In the genomic region with DNA sequence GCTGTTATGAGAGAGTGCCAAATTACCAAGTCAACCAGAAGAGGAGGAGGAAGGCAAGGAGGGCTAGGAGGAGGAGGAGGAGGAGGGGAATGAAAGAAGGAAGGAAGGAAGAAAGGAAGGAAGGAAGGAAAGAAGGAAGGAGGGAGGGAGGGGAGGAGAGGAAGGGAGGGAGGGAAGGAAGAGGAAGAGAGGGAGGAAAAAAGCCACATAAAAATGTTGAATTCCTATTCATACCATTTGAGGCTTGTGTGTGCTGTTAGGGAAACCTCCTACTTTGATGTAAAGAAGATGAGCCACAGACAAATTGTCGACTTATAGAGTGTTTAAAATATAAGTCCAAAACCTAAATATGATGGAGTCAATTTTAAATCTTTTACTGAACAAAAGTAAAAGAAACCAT, we compare ENCODE assay signal across 32 cellular contexts.
"Had no signal": no experiment of that assay in that cellular context is flagged by ENCODE, and none has a peak within 500 bp of the region (broad histone marks: within the 10 kb centered on the region; RNA-seq: fewer than 3 reads in every experiment).

No MANE protein-coding gene starts in this region.

- H3K9me3 ChIP-seq: adrenal gland, body of pancreas, esophagus muscularis mucosa, gastrocnemius medialis, heart left ventricle had no signal

- H3K4me1 Mint-ChIP-seq: activated CD4-positive, alpha-beta T cell treated with anti-CD3 and anti-CD28 coated beads for 36 hours; activated CD4-positive, alpha-beta T cell treated with anti-CD3 and anti-CD28 coated beads, Interleukin-2, amount 10 ng/mL, durations not matched to agents 24 days and 14 days; activated CD8-positive, alpha-beta memory T cell treated with anti-CD3 and anti-CD28 coated beads, Interleukin-2, amount 10 ng/mL, durations not matched to agents 7 days and 5 days; activated naive CD4-positive, alpha-beta T cell treated with anti-CD3 and anti-CD28 coated beads, Interleukin-2, amount 50 U/mL, for 24 hours; activated naive CD8-positive, alpha-beta T cell treated with anti-CD3 and anti-CD28 coated beads for 36 hours; activated naive CD8-positive, alpha-beta T cell treated with anti-CD3 and anti-CD28 coated beads, Interleukin-2, amount 50 U/mL, for 24 hours had no signal

- DNase-seq: activated CD4-positive, alpha-beta memory T cell treated with anti-CD3 and anti-CD28 coated beads for 36 hours; activated CD4-positive, alpha-beta T cell treated with anti-CD3 and anti-CD28 coated beads for 36 hours; activated CD4-positive, alpha-beta T cell treated with anti-CD3 and anti-CD28 coated beads, Interleukin-2, amount 10 ng/mL, durations not matched to agents 24 days and 14 days; activated CD4-positive, CD25-positive, alpha-beta regulatory T cell; activated CD4-positive, CD25-positive, alpha-beta regulatory T cell treated with anti-CD3 and anti-CD28 coated beads, Interleukin-2, amount 50 U/mL, for 72 hours; activated CD8-positive, alpha-beta memory T cell treated with anti-CD3 and anti-CD28 coated beads, Interleukin-2, amount 10 ng/mL, durations not matched to agents 7 days and 5 days; activated CD8-positive, alpha-beta memory T cell treated with anti-CD3 and anti-CD28 coated beads, Interleukin-2, amount 50 U/mL, for 4 hours; activated CD8-positive, alpha-beta T cell treated with anti-CD3 and anti-CD28 coated beads, Interleukin-2, amount 10 ng/mL, durations not matched to agents 7 days and 5 days; activated effector memory CD4-positive, alpha-beta T cell treated with anti-CD3 and anti-CD28 coated beads, Interleukin-2, amount 50 U/mL, for 16 hours; activated naive CD4-positive, alpha-beta T cell treated with anti-CD3 and anti-CD28 coated beads for 36 hours; activated naive CD8-positive, alpha-beta T cell treated with anti-CD3 and anti-CD28 coated beads for 36 hours; activated naive CD8-positive, alpha-beta T cell treated with anti-CD3 and anti-CD28 coated beads, Interleukin-2, amount 50 U/mL, for 24 hours; activated T-cell treated with anti-CD3 and anti-CD28 coated beads, Interleukin-2, amount 50 U/mL, for 1 hour; activated T-cell treated with anti-CD3 and anti-CD28 coated beads, Interleukin-2, amount 50 U/mL, for 48 hours; adrenal gland; amygdala; aorta; body of pancreas; caudate nucleus; cortex of kidney; dermis blood vessel endothelial cell; effector CD4-positive, alpha-beta T cell; effector memory CD8-positive, alpha-beta T cell; erythroblast; foreskin keratinocyte; gastrocnemius medialis; glutamatergic neuron; heart left ventricle had no signal

- H3K27me3 Mint-ChIP-seq: activated naive CD4-positive, alpha-beta T cell treated with anti-CD3 and anti-CD28 coated beads, Interleukin-2, amount 50 U/mL, for 24 hours had no signal

- H3K27me3 ChIP-seq: adrenal gland, body of pancreas, esophagus muscularis mucosa, foreskin keratinocyte, gastrocnemius medialis, heart left ventricle had no signal

- H3K9me3 Mint-ChIP-seq: activated CD4-positive, alpha-beta memory T cell treated with anti-CD3 and anti-CD28 coated beads for 36 hours; activated CD4-positive, alpha-beta T cell treated with anti-CD3 and anti-CD28 coated beads, Interleukin-2, amount 10 ng/mL, durations not matched to agents 24 days and 14 days; activated naive CD4-positive, alpha-beta T cell treated with anti-CD3 and anti-CD28 coated beads for 36 hours; activated naive CD4-positive, alpha-beta T cell treated with anti-CD3 and anti-CD28 coated beads, Interleukin-2, amount 50 U/mL, for 24 hours; activated naive CD8-positive, alpha-beta T cell treated with anti-CD3 and anti-CD28 coated beads for 36 hours; activated naive CD8-positive, alpha-beta T cell treated with anti-CD3 and anti-CD28 coated beads, Interleukin-2, amount 50 U/mL, for 24 hours; activated T-helper 1 cell treated with anti-CD3 and anti-CD28 coated beads, Interleukin-12 subunit alpha, Interleukin-12 subunit beta, Interleukin-2, Interleukin-4 antibody, amounts not matched to agents 30 ng/mL and 10 ng/mL and 1 ng/mL, durations not matched to agents 14 hours and 24 hours and 36 hours; activated T-helper 2 cell treated with anti-CD3 and anti-CD28 coated beads, Interferon-gamma antibody, Interleukin-2, Interleukin-4, amounts not matched to agents 10 μg/mL and 5 μg/mL and 100 μg/mL, durations not matched to agents 14 hours and 24 hours and 36 hours; effector memory CD8-positive, alpha-beta T cell had no signal

- ATAC-seq: activated CD4-positive, alpha-beta T cell treated with anti-CD3 and anti-CD28 coated beads for 36 hours; activated CD8-positive, alpha-beta memory T cell treated with anti-CD3 and anti-CD28 coated beads, Interleukin-2, amount 10 ng/mL, durations not matched to agents 7 days and 5 days; activated CD8-positive, alpha-beta T cell treated with anti-CD3 and anti-CD28 coated beads, Interleukin-2, amount 10 ng/mL, durations not matched to agents 7 days and 5 days; activated naive CD8-positive, alpha-beta T cell treated with anti-CD3 and anti-CD28 coated beads, Interleukin-2, amount 50 U/mL, for 24 hours; body of pancreas; effector memory CD8-positive, alpha-beta T cell; foreskin keratinocyte; gastrocnemius medialis; heart left ventricle had no signal

- H3K4me3 Mint-ChIP-seq: activated CD4-positive, alpha-beta memory T cell treated with anti-CD3 and anti-CD28 coated beads for 36 hours; activated CD4-positive, alpha-beta T cell treated with anti-CD3 and anti-CD28 coated beads for 36 hours; activated CD4-positive, alpha-beta T cell treated with anti-CD3 and anti-CD28 coated beads, Interleukin-2, amount 10 ng/mL, durations not matched to agents 24 days and 14 days; activated CD8-positive, alpha-beta memory T cell treated with anti-CD3 and anti-CD28 coated beads, Interleukin-2, amount 10 ng/mL, durations not matched to agents 7 days and 5 days; activated CD8-positive, alpha-beta T cell treated with anti-CD3 and anti-CD28 coated beads, Interleukin-2, amount 10 ng/mL, durations not matched to agents 7 days and 5 days; activated naive CD4-positive, alpha-beta T cell treated with anti-CD3 and anti-CD28 coated beads for 36 hours; activated naive CD4-positive, alpha-beta T cell treated with anti-CD3 and anti-CD28 coated beads, Interleukin-2, amount 50 U/mL, for 24 hours; activated naive CD8-positive, alpha-beta T cell treated with anti-CD3 and anti-CD28 coated beads for 36 hours; activated naive CD8-positive, alpha-beta T cell treated with anti-CD3 and anti-CD28 coated beads, Interleukin-2, amount 50 U/mL, for 24 hours; activated T-helper 1 cell treated with anti-CD3 and anti-CD28 coated beads, Interleukin-12 subunit alpha, Interleukin-12 subunit beta, Interleukin-2, Interleukin-4 antibody, amounts not matched to agents 30 ng/mL and 10 ng/mL and 1 ng/mL, durations not matched to agents 14 hours and 24 hours and 36 hours; effector memory CD8-positive, alpha-beta T cell had no signal

- H3K36me3 Mint-ChIP-seq: activated CD4-positive, alpha-beta memory T cell treated with anti-CD3 and anti-CD28 coated beads for 36 hours; activated CD8-positive, alpha-beta memory T cell treated with anti-CD3 and anti-CD28 coated beads, Interleukin-2, amount 10 ng/mL, durations not matched to agents 7 days and 5 days; activated naive CD8-positive, alpha-beta T cell treated with anti-CD3 and anti-CD28 coated beads for 36 hours had no signal

- H3K4me1 ChIP-seq: body of pancreas, esophagus muscularis mucosa, heart left ventricle had no signal

- H3K27ac ChIP-seq: adrenal gland, body of pancreas, esophagus muscularis mucosa, foreskin keratinocyte, gastrocnemius medialis, heart left ventricle had no signal

- H3K4me3 ChIP-seq: adrenal gland, body of pancreas, esophagus muscularis mucosa, gastrocnemius medialis, heart left ventricle had no signal

- H3K36me3 ChIP-seq: adrenal gland, esophagus muscularis mucosa, gastrocnemius medialis, heart left ventricle had no signal

- H3K27ac Mint-ChIP-seq: activated CD4-positive, alpha-beta memory T cell treated with anti-CD3 and anti-CD28 coated beads for 36 hours; activated CD4-positive, alpha-beta T cell treated with anti-CD3 and anti-CD28 coated beads for 36 hours; activated CD4-positive, alpha-beta T cell treated with anti-CD3 and anti-CD28 coated beads, Interleukin-2, amount 10 ng/mL, durations not matched to agents 24 days and 14 days; activated CD8-positive, alpha-beta memory T cell treated with anti-CD3 and anti-CD28 coated beads, Interleukin-2, amount 10 ng/mL, durations not matched to agents 7 days and 5 days; activated CD8-positive, alpha-beta T cell treated with anti-CD3 and anti-CD28 coated beads, Interleukin-2, amount 10 ng/mL, durations not matched to agents 7 days and 5 days; activated naive CD4-positive, alpha-beta T cell treated with anti-CD3 and anti-CD28 coated beads for 36 hours; activated naive CD4-positive, alpha-beta T cell treated with anti-CD3 and anti-CD28 coated beads, Interleukin-2, amount 50 U/mL, for 24 hours; activated naive CD8-positive, alpha-beta T cell treated with anti-CD3 and anti-CD28 coated beads for 36 hours; activated naive CD8-positive, alpha-beta T cell treated with anti-CD3 and anti-CD28 coated beads, Interleukin-2, amount 50 U/mL, for 24 hours; activated T-helper 1 cell treated with anti-CD3 and anti-CD28 coated beads, Interleukin-12 subunit alpha, Interleukin-12 subunit beta, Interleukin-2, Interleukin-4 antibody, amounts not matched to agents 30 ng/mL and 10 ng/mL and 1 ng/mL, durations not matched to agents 14 hours and 24 hours and 36 hours; activated T-helper 2 cell treated with anti-CD3 and anti-CD28 coated beads, Interferon-gamma antibody, Interleukin-2, Interleukin-4, amounts not matched to agents 10 μg/mL and 5 μg/mL and 100 μg/mL, durations not matched to agents 14 hours and 24 hours and 36 hours; effector memory CD8-positive, alpha-beta T cell had no signal
